ENCODE assay signal across 32 cellular contexts in genomic region chr17:38970128-38970527, GRCh38. TPM values are rescaled to one million over a fixed set of nuclear protein-coding genes. Genes with fewer than 3 reads are reported as not detected.
DNase-seq lines count a peak whose midpoint lies in the region; TF ChIP-seq lines count a peak whose summit lies in the region.
"Had no signal": no experiment of that assay in that cellular context is flagged by ENCODE, and none has a peak within 500 bp of the region (broad histone marks: within the 10 kb centered on the region; RNA-seq: fewer than 3 reads in every experiment).

No MANE protein-coding gene starts in this region.

- H2BK15ac ChIP-seq in H9 (ENCODE audit: low read depth, low read length) = no peak overlapping the region

- no peaks in the 10 kb centered on the region for H4K20me1 ChIP-seq in H9 (ENCODE audit: control insufficient read depth, insufficient read depth, insufficient read length)

- no peak overlapping the region for H2BK12ac ChIP-seq in H9 (ENCODE audit: insufficient read length, low read depth, low read length)

- TF ChIP-seq CTCF in H9 (conservative IDR thresholded peaks at IDR 0.05) (peak; percentile 37; the same call in 2 of the 3 replicates), astrocyte of the cerebellum (IDR thresholded peaks at IDR 0.05; ENCODE audit: low read depth, low read length, missing control alignments) (peak; percentile 5)

- no peak overlapping the region for H2BK5ac ChIP-seq in H9 (ENCODE audit: insufficient read length, low read length)

- no peaks in the 10 kb centered on the region for H3K9me3 ChIP-seq in H9 (ENCODE audit: control insufficient read depth, low read depth, low read length)
- H3K9me3 ChIP-seq: gastrocnemius medialis, HAP-1, ovary, SK-N-SH, spleen, upper lobe of left lung had no signal

- H3K56ac ChIP-seq in H9 (ENCODE audit: insufficient read length, low read depth, low read length) = no peak overlapping the region

- no peak overlapping the region for H4K91ac ChIP-seq in H9 (ENCODE audit: insufficient read length, low read depth, low read length)

- no peak overlapping the region for H3K4ac ChIP-seq in H9 (ENCODE audit: low read depth, low read length)

- H3K4me1 ChIP-seq in H9 (ENCODE audit: insufficient read depth, low read length) = no peaks in the 10 kb centered on the region
- H3K4me1 ChIP-seq: gastrocnemius medialis had no signal

- H3K18ac ChIP-seq in H9 (ENCODE audit: insufficient read length, low read depth, low read length) = no peak overlapping the region

- no peaks in the 10 kb centered on the region for H3K27me3 ChIP-seq in H9 (ENCODE audit: insufficient read depth, low read length)
- H3K27me3 ChIP-seq: cardiac muscle cell, gastrocnemius medialis, ovary, spleen, upper lobe of left lung had no signal

- no peak overlapping the region for H4K8ac ChIP-seq in H9 (replicated peaks; ENCODE audit: insufficient read length, low read depth, low read length)

- no peaks in the 10 kb centered on the region for H3K79me1 ChIP-seq in H9 (ENCODE audit: insufficient read depth, low read depth, low read length, poor library complexity, severe bottlenecking)

- H3K27me3 Mint-ChIP-seq in H9 (ENCODE audit: low read depth) = no peaks in the 10 kb centered on the region
- H3K27me3 Mint-ChIP-seq: activated naive CD8-positive, alpha-beta T cell; effector memory CD8-positive, alpha-beta T cell had no signal

- no CpG with 5 or more reads among the region's 4 CpGs for WGBS in H9 (ENCODE audit: extremely low coverage, insufficient read length, low lambda C conversion rate)

- H3K9me3 Mint-ChIP-seq in H9 = peaks cover 0 to 5% of the 10 kb centered on the region in 2 experiments; a peak in 1 of 5 replicates
- H3K9me3 Mint-ChIP-seq: effector memory CD8-positive, alpha-beta T cell; T-helper 1 cell treated with Interleukin-12 subunit alpha and Interleukin-12 subunit beta and Interleukin-4 antibody, amounts not matched to agents 30 μg/mL and 1 μg/mL, for 36 hours had no signal

- no peak overlapping the region for H3K27ac ChIP-seq in H9 (ENCODE audit: insufficient read length, low read depth, low read length)
- H3K27ac ChIP-seq: cardiac muscle cell, coronary artery, gastrocnemius medialis, ovary, spleen, upper lobe of left lung had no signal

- no peak overlapping the region for H3K23ac ChIP-seq in H9 (ENCODE audit: insufficient read length, low read depth, low read length)

- H3K4me3 Mint-ChIP-seq in H9 = no peak overlapping the region
- H3K4me3 Mint-ChIP-seq: activated naive CD8-positive, alpha-beta T cell; CD14-positive monocyte; effector memory CD8-positive, alpha-beta T cell; nephron progenitor cell; T-helper 1 cell treated with Interleukin-12 subunit alpha and Interleukin-12 subunit beta and Interleukin-4 antibody, amounts not matched to agents 30 μg/mL and 1 μg/mL, for 36 hours had no signal

- H3K14ac ChIP-seq in H9 (ENCODE audit: insufficient read depth, low read length) = no peak overlapping the region

- H3K9ac ChIP-seq in H9 (ENCODE audit: extremely low read depth, insufficient read length, low read length) = no peak overlapping the region
- H3K9ac ChIP-seq: SK-N-SH had no signal

- no peak overlapping the region for H2BK120ac ChIP-seq in H9 (ENCODE audit: low read depth, low read length, poor library complexity, severe bottlenecking)

- peaks cover 12 to 27% of the 10 kb centered on the region in 2 experiments for H3K4me1 Mint-ChIP-seq in H9

- no peak overlapping the region for H3K4me3 ChIP-seq in astrocyte of the cerebellum (ENCODE audit: low read depth, low read length)
- H3K4me3 ChIP-seq: cardiac muscle cell, coronary artery, gastrocnemius medialis, HAP-1, lung, ovary, spleen, upper lobe of left lung had no signal

- H3K36me3 Mint-ChIP-seq in H9 (ENCODE audit: insufficient read depth in 1 of 3, low read depth in 3 of 3) = 0 out of 7 replicates have a peak, but pooled peaks cover 0 to 6% (median 0%) of the 10 kb centered on the region in 3 experiments
- H3K36me3 Mint-ChIP-seq: activated naive CD8-positive, alpha-beta T cell; CD14-positive monocyte had no signal

- no peak overlapping the region for H4K5ac ChIP-seq in H9 (ENCODE audit: insufficient read length, low read depth, low read length)

- H3K4me2 ChIP-seq in H9 (ENCODE audit: insufficient read depth, insufficient read length, low read length) = no peak overlapping the region
- H3K4me2 ChIP-seq: SK-N-SH had no signal

- H2BK20ac ChIP-seq in H9 (ENCODE audit: low read depth, low read length, poor library complexity, severe bottlenecking) = no peak overlapping the region

- in situ Hi-C loops in astrocyte of the cerebellum (cut with HindIII; ENCODE audit: low sequenced_read_pairs) = loop anchor here (5.0 kb wide), 1 partner anchor 47 kb away; no protein-coding TSS in a partner anchor

- DNase-seq in H9 (no peak), astrocyte of the cerebellum (ENCODE audit: low read depth) (no peak), islet precursor cell (peak; percentile 19), renal cortical epithelial cell (ENCODE audit: low read depth) (peak; percentile 87), inferior parietal cortex (ENCODE audit: extremely low spot score) (no peak), Kasumi-1 (lab: John Stamatoyannopoulos, UW) (no peak)
- no peak for DNase-seq in stimulated activated CD4-positive, alpha-beta T cell treated with anti-CD3 and anti-CD28 coated beads, Interleukin-15, amount 100 ng/mL, for 24 hours
- DNase-seq: activated CD4-positive, alpha-beta T cell treated with anti-CD3 and anti-CD28 coated beads for 1 hour; activated effector memory CD4-positive, alpha-beta T cell treated with Interleukin-2 at 50 U/mL for 16 hours; activated T-cell treated with anti-CD3 and anti-CD28 coated beads for 4 hours; anterior cingulate cortex; effector memory CD8-positive, alpha-beta T cell; gastrocnemius medialis; hypothalamus; NCI-H2081 treated with DMSO at 0.1 percent for 48 hours; NCI-H446; NCI-H774; nephron progenitor cell; ovary; right cardiac atrium; SK-N-SH; spleen; stimulated activated CD4-positive, alpha-beta T cell treated with anti-CD3 and anti-CD28 coated beads, Interleukin-4, amount 100 ng/mL, for 1 hour had no signal

- no peaks in the 10 kb centered on the region for H3K23me2 ChIP-seq in H9 (ENCODE audit: insufficient read length, low read depth, low read length, poor library complexity, severe bottlenecking)

- no peak overlapping the region for H2AK5ac ChIP-seq in H9 (ENCODE audit: insufficient read length, low read length)

- H3K79me2 ChIP-seq in H9 (ENCODE audit: insufficient read depth, low read length) = no peaks in the 10 kb centered on the region

- H2AFZ ChIP-seq in H9 (ENCODE audit: low read length) = no peak overlapping the region

- no peak overlapping the region for H3T11ph ChIP-seq in H9 (ENCODE audit: low read length)

- H3K27ac Mint-ChIP-seq in H9 = no peak overlapping the region
- H3K27ac Mint-ChIP-seq: activated naive CD8-positive, alpha-beta T cell; CD14-positive monocyte; effector memory CD8-positive, alpha-beta T cell; nephron progenitor cell; T-helper 1 cell treated with Interleukin-12 subunit alpha and Interleukin-12 subunit beta and Interleukin-4 antibody, amounts not matched to agents 30 μg/mL and 1 μg/mL, for 36 hours had no signal

RNA-seq across cellular contexts. Expression of gene FBXO47, which starts 2.9 kb away (rescaled TPM):
- not detected in 2 replicates for total RNA-seq in H9 (2021)
- total RNA-seq in renal cortical epithelial cell = not detected in 2 replicates
- total RNA-seq: cardiac muscle cell, gastrocnemius medialis, lung, mucosa of gallbladder, ovary, right cardiac atrium, spleen, upper lobe of left lung had no signal

Comparison
In these comparisons a context has a peak if more than half of its experiments do, and no peak if none do; other contexts are left out.
1. DNase-seq: peak in islet precursor cell (single experiment) and renal cortical epithelial cell (single experiment); none in H9 (single experiment), astrocyte of the cerebellum (single experiment), inferior parietal cortex (single experiment), Kasumi-1 (0 of 2) and stimulated activated CD4-positive, alpha-beta T cell treated with anti-CD3 and anti-CD28 coated beads, Interleukin-15, amount 100 ng/mL, for 24 hours (single experiment).